In genomic region chr6:167760979-167761793, GRCh38 we compare ENCODE assay signal across 10 cellular contexts.
DNase-seq lines count a peak whose midpoint lies in the region; ATAC-seq and TF ChIP-seq lines count a peak whose summit lies in the region.
"Had no signal": no experiment of that assay in that cellular context is flagged by ENCODE, and none has a peak within 500 bp of the region (broad histone marks: within the 10 kb centered on the region; RNA-seq: fewer than 3 reads in every experiment).

No MANE protein-coding gene starts in this region.

- no peaks in the 10 kb centered on the region for H3K4me1 Mint-ChIP-seq in activated T-helper 17 cell treated with anti-CD3 and anti-CD28 coated beads, Interleukin-2, amount 50 U/mL, for 72 hours

- H3K79me2 ChIP-seq in hepatocyte, result no peaks in the 10 kb centered on the region

- TF ChIP-seq CTCF in hepatocyte (IDR thresholded peaks at IDR 0.05; ENCODE audit: poor library complexity), result no peak
- no peak for TF ChIP-seq CTCF in WERI-Rb-1 (IDR thresholded peaks at IDR 0.05; ENCODE audit: low read depth, low read length)
- no peak for TF ChIP-seq CTCF in transverse colon (IDR thresholded peaks at IDR 0.05)

- H3K27me3 ChIP-seq in hepatocyte (no peaks in the 10 kb centered on the region), WERI-Rb-1 (ENCODE audit: insufficient read depth, low read depth, severe bottlenecking) (no peaks in the 10 kb centered on the region), transverse colon (no peaks in the 10 kb centered on the region)

- H3K9me3 ChIP-seq in hepatocyte (ENCODE audit: low read depth), result no peaks in the 10 kb centered on the region
- no peaks in the 10 kb centered on the region for H3K9me3 ChIP-seq in WERI-Rb-1 (ENCODE audit: severe bottlenecking)
- no peaks in the 10 kb centered on the region for H3K9me3 ChIP-seq in transverse colon

- H3K9me3 Mint-ChIP-seq in activated T-helper 17 cell treated with anti-CD3 and anti-CD28 coated beads, Interleukin-2, amount 50 U/mL, for 72 hours, result no peaks in the 10 kb centered on the region
- H3K9me3 Mint-ChIP-seq: central memory CD8-positive, alpha-beta T cell had no signal

- H3K27me3 Mint-ChIP-seq in activated T-helper 17 cell treated with anti-CD3 and anti-CD28 coated beads, Interleukin-2, amount 50 U/mL, for 72 hours, result peaks cover 5% of the 10 kb centered on the region

- H3K27ac ChIP-seq in caudate nucleus (ENCODE audit: low read depth, low read length), result peak overlapping the region; percentile 63
- H3K27ac ChIP-seq in hepatocyte, result peak overlapping the region; percentile 81
- H3K27ac ChIP-seq in WERI-Rb-1, result no peak overlapping the region
- peak overlapping the region in 1 of 4 donors; percentile 28 for H3K27ac ChIP-seq in transverse colon

- no peaks in the 10 kb centered on the region for H4K20me1 ChIP-seq in hepatocyte (ENCODE audit: insufficient read depth, poor library complexity, severe bottlenecking)

- H3K36me3 ChIP-seq in hepatocyte (replicated peaks; ENCODE audit: insufficient read depth, low read depth) (no peaks in the 10 kb centered on the region), WERI-Rb-1 (no peaks in the 10 kb centered on the region), transverse colon (no peaks in the 10 kb centered on the region)

- H2AFZ ChIP-seq in hepatocyte, result no peak overlapping the region

- no peak overlapping the region for H3K4me2 ChIP-seq in hepatocyte

- ATAC-seq in activated T-helper 17 cell treated with anti-CD3 and anti-CD28 coated beads, Interleukin-2, amount 50 U/mL, for 72 hours (replicated peaks), result no peak

- H3K4me1 ChIP-seq in hepatocyte (ENCODE audit: insufficient read depth), result peaks cover 20% of the 10 kb centered on the region
- H3K4me1 ChIP-seq in transverse colon, result peaks cover 0 to 11% (median 8%) of the 10 kb centered on the region in 4 donors

- no peaks in the 10 kb centered on the region for H3K36me3 Mint-ChIP-seq in activated T-helper 17 cell treated with anti-CD3 and anti-CD28 coated beads, Interleukin-2, amount 50 U/mL, for 72 hours (ENCODE audit: low read depth)

- intact Hi-C loops in posterior vena cava (cut with DNase I), result loop anchor here in 1 of 2 donors (5.0 kb wide), 1 partner anchor 1311 kb away; no protein-coding TSS in a partner anchor
- intact Hi-C loops in transverse colon (cut with DNase I; ENCODE audit: low total_unique reads), result no loop called here

- no peak for TF ChIP-seq EP300 in transverse colon (IDR thresholded peaks at IDR 0.05; ENCODE audit: low read depth)

- no peaks in the 10 kb centered on the region for H3K9me2 ChIP-seq in hepatocyte (replicated peaks; ENCODE audit: insufficient read depth)

- no peak overlapping the region for H3K4me3 Mint-ChIP-seq in activated T-helper 17 cell treated with anti-CD3 and anti-CD28 coated beads, Interleukin-2, amount 50 U/mL, for 72 hours
- H3K4me3 Mint-ChIP-seq: central memory CD8-positive, alpha-beta T cell had no signal

- TF ChIP-seq POLR2A in transverse colon (IDR thresholded peaks at IDR 0.05), result no peak

- in situ Hi-C loops in transverse colon (cut with MboI; ENCODE audit: low pct_ligation_motif_present in 1 of 4, low pct_unique_long_range_greater_than_20kb in 1 of 4, low sequenced_read_pairs in 3 of 4), result no loop called here

- 64% methylated on average over 18 of the region's 18 CpGs for WGBS in hepatocyte (ENCODE audit: low lambda C conversion rate, missing lambda C conversion rate)
- WGBS in transverse colon (ENCODE audit: low coverage in 1 of 2), 2 donors, result 55 to 67% methylated on average over 1 to 18 of the region's 18 CpGs

- DNase-seq in Daoy (ENCODE audit: low read depth) (peak; percentile 9), caudate nucleus (lab: John Stamatoyannopoulos, UW) (peak in 4 of 61 donors; percentile 13 to 38 (median 29)), hepatocyte (ENCODE audit: low spot score) (peak; percentile 69), posterior vena cava (ENCODE audit: low spot score) (peak; percentile 85), NCI-H2196 treated with DMSO at 0.1 percent for 48 hours (lab: John Stamatoyannopoulos, UW; ENCODE audit: unreplicated experiment) (no peak), WERI-Rb-1 (no peak), transverse colon (no peak)
- DNase-seq: DND-41 had no signal

- no peak overlapping the region for H3K27ac Mint-ChIP-seq in activated T-helper 17 cell treated with anti-CD3 and anti-CD28 coated beads, Interleukin-2, amount 50 U/mL, for 72 hours

- H3K4me3 ChIP-seq in hepatocyte, result no peak overlapping the region
- no peak overlapping the region for H3K4me3 ChIP-seq in WERI-Rb-1 (ENCODE audit: low read depth, low read length)
- H3K4me3 ChIP-seq in transverse colon, result no peak overlapping the region

Comparison
In these comparisons a context has a peak if more than half of its experiments do, and no peak if none do; other contexts are left out.
1. DNase-seq: peak in Daoy (single experiment), hepatocyte (single experiment) and posterior vena cava (single experiment); none in NCI-H2196 treated with DMSO at 0.1 percent for 48 hours (single experiment), WERI-Rb-1 (single experiment) and transverse colon (single experiment).